In genomic region chr7:140640727-140641531, GRCh38 we compare ENCODE assay signal across 9 cellular contexts. TPM values are rescaled to one million over a fixed set of nuclear protein-coding genes. Genes with fewer than 3 reads are reported as not detected.
DNase-seq lines count a peak whose midpoint lies in the region; ATAC-seq and TF ChIP-seq lines count a peak whose summit lies in the region.
"Had no signal": no experiment of that assay in that cellular context is flagged by ENCODE, and none has a peak within 500 bp of the region (broad histone marks: within the 10 kb centered on the region; RNA-seq: fewer than 3 reads in every experiment).

Gene DENND2A (minus strand): TSS chr7:140640813. CDS start chr7:140602397, 38,416 bp downstream.

- peaks cover 23% of the 10 kb centered on the region for H3F3A ChIP-seq in GM23248 (ENCODE audit: insufficient read depth)

- peak within 1 kb of the TSS; percentile 70 for H3K9ac ChIP-seq in GM23248

- 10 to 20% methylated on average over 32 to 46 of the region's 79 CpGs for WGBS in GM23248 (ENCODE audit: low coverage in 1 of 2, low lambda C conversion rate in 2 of 2, missing lambda C conversion rate in 2 of 2), 2 experiments
- 46% methylated on average over 16 of the region's 79 CpGs for WGBS in right lobe of liver (ENCODE audit: insufficient coverage, low coverage, low lambda C conversion rate, missing lambda C conversion rate)

- H3K9me3 Mint-ChIP-seq in effector memory CD8-positive, alpha-beta T cell: no peaks in the 10 kb centered on the region
- H3K9me3 Mint-ChIP-seq in stimulated activated naive CD8-positive, alpha-beta T cell treated with anti-CD3 and anti-CD28 coated beads, Interleukin-15, amount 100 ng/mL, for 72 hours: no peaks in the 10 kb centered on the region

- H3K9me3 ChIP-seq in GM23248 (ENCODE audit: low read depth) (no peaks in the 10 kb centered on the region), SJCRH30 (replicated peaks) (no peaks in the 10 kb centered on the region), right lobe of liver (no peaks in the 10 kb centered on the region)

- H3K27ac Mint-ChIP-seq in effector memory CD8-positive, alpha-beta T cell: peak within 1 kb of the TSS in 1 of 2 donors; percentile 19
- no peak within 1 kb of the TSS for H3K27ac Mint-ChIP-seq in stimulated activated naive CD8-positive, alpha-beta T cell treated with anti-CD3 and anti-CD28 coated beads, Interleukin-15, amount 100 ng/mL, for 72 hours

- H3K36me3 ChIP-seq in GM23248 (ENCODE audit: low read depth) (no peaks in the 10 kb centered on the region), SJCRH30 (no peaks in the 10 kb centered on the region), right lobe of liver (no peaks in the 10 kb centered on the region)

- H3K4me3 ChIP-seq in GM23248 (peak within 1 kb of the TSS; percentile 75), SJCRH30 (peak within 1 kb of the TSS; percentile 78), right lobe of liver (peak within 1 kb of the TSS; percentile 39 to 47 (median 40))

- peaks cover 22% of the 10 kb centered on the region for H3K4me1 ChIP-seq in GM23248 (ENCODE audit: insufficient read depth)
- H3K4me1 ChIP-seq in SJCRH30: peaks cover 7% of the 10 kb centered on the region; the same call in 1 of the 2 replicates
- H3K4me1 ChIP-seq in right lobe of liver: no peaks in the 10 kb centered on the region

- H4K20me1 ChIP-seq in GM23248 (ENCODE audit: insufficient read depth): no peaks in the 10 kb centered on the region

- H3K79me2 ChIP-seq in GM23248 (ENCODE audit: insufficient read depth): no peaks in the 10 kb centered on the region

- DNase-seq in ACHN (peak; percentile 51), GM23248 (peak; percentile 72), SJCRH30 (peak; percentile 85 to 87), right lobe of liver (peak in 2 of 3 donors; percentile 64 to 67), MV-4-11 (lab: John Stamatoyannopoulos, UW) (no peak)
- no peak for DNase-seq in effector memory CD8-positive, alpha-beta T cell
- peak; percentile 15 to 18 for DNase-seq in stimulated activated naive CD8-positive, alpha-beta T cell treated with anti-CD3 and anti-CD28 coated beads, Interleukin-15, amount 100 ng/mL, for 72 hours

- H3K27me3 ChIP-seq in GM23248 (replicated peaks; ENCODE audit: insufficient read depth): no peaks in the 10 kb centered on the region
- H3K27me3 ChIP-seq in SJCRH30: no peaks in the 10 kb centered on the region
- H3K27me3 ChIP-seq in right lobe of liver: peaks cover 0 to 4% of the 10 kb centered on the region in 2 donors

- H3K27me3 Mint-ChIP-seq in effector memory CD8-positive, alpha-beta T cell: peaks cover 60 to 90% of the 10 kb centered on the region in 2 donors
- H3K27me3 Mint-ChIP-seq in stimulated activated naive CD8-positive, alpha-beta T cell treated with anti-CD3 and anti-CD28 coated beads, Interleukin-15, amount 100 ng/mL, for 72 hours: peaks cover 81% of the 10 kb centered on the region

- in situ Hi-C loops in ACHN (cut with HindIII; ENCODE audit: low pct_ligation_motif_present, low pct_unique_long_range_greater_than_20kb, low sequenced_read_pairs): loop anchor here (25.0 kb wide), 1 partner anchor 129 kb away; no protein-coding TSS in a partner anchor
- in situ Hi-C loops in GM23248 (cut with MboI): no loop called here

- intact Hi-C loops in right lobe of liver (cut with DNase I): no loop called here

- no peak for TF ChIP-seq CTCF in right lobe of liver (IDR thresholded peaks at IDR 0.05)

- peak; percentile 42 for ATAC-seq in effector memory CD8-positive, alpha-beta T cell (replicated peaks)
- peak; percentile 51 to 55 (median 54) for ATAC-seq in right lobe of liver
- ATAC-seq in stimulated activated naive CD8-positive, alpha-beta T cell treated with anti-CD3 and anti-CD28 coated beads, Interleukin-15, amount 100 ng/mL, for 72 hours: peak; percentile 53
- no peak for ATAC-seq in GM18867 (IDR thresholded peaks at IDR 0.05; ENCODE audit: unreplicated experiment)

- H3K4me1 Mint-ChIP-seq in effector memory CD8-positive, alpha-beta T cell (ENCODE audit: low read depth in 2 of 2): peaks cover 12 to 13% of the 10 kb centered on the region in 2 donors
- peaks cover 20% of the 10 kb centered on the region for H3K4me1 Mint-ChIP-seq in stimulated activated naive CD8-positive, alpha-beta T cell treated with anti-CD3 and anti-CD28 coated beads, Interleukin-15, amount 100 ng/mL, for 72 hours

- H3K4me2 ChIP-seq in GM23248 (ENCODE audit: unreplicated experiment): peak within 1 kb of the TSS; percentile 80

- peak; percentile 14 for TF ChIP-seq POLR2A in right lobe of liver (IDR thresholded peaks at IDR 0.05)

- H3K9me2 ChIP-seq in GM23248 (ENCODE audit: insufficient read depth): no peaks in the 10 kb centered on the region

- peak within 1 kb of the TSS; percentile 76 for H2AFZ ChIP-seq in GM23248

- peak within 1 kb of the TSS; percentile 67 to 84 for H3K4me3 Mint-ChIP-seq in effector memory CD8-positive, alpha-beta T cell
- H3K4me3 Mint-ChIP-seq in stimulated activated naive CD8-positive, alpha-beta T cell treated with anti-CD3 and anti-CD28 coated beads, Interleukin-15, amount 100 ng/mL, for 72 hours: peak within 1 kb of the TSS; percentile 84 to 85

- H3K36me3 Mint-ChIP-seq in effector memory CD8-positive, alpha-beta T cell (ENCODE audit: insufficient read depth): peaks cover 4% of the 10 kb centered on the region

- no peak within 1 kb of the TSS for H3K27ac ChIP-seq in GM23248
- H3K27ac ChIP-seq in SJCRH30: peak within 1 kb of the TSS; percentile 81
- peak within 1 kb of the TSS; percentile 56 to 73 (median 59) for H3K27ac ChIP-seq in right lobe of liver
- H3K27ac ChIP-seq: epithelial cell of prostate had no signal

RNA-seq across cellular contexts. Expression of gene DENND2A, which starts in this region (rescaled TPM):
- total RNA-seq in GM23248 (2014; rRNA removed; shearing (Covaris generic)): 2.2 and 2.4 TPM in 2 replicates
- 0.78 and 1.6 TPM in 2 replicates for polyA plus RNA-seq in GM23248 (2016; fragmentation: Nextera tagmentation; extraction: Ambion mirVana)
- total RNA-seq in SJCRH30 (2014; rRNA removed; shearing (Covaris generic)): 9.2 and 10.7 TPM in 2 replicates
- total RNA-seq in right lobe of liver: 1 to 10 TPM; 1.4 to 3.6 (median 2.4) TPM

Comparison
In these comparisons a context has a peak if more than half of its experiments do, and no peak if none do; other contexts are left out.
1. DNase-seq: peak in ACHN (single experiment), GM23248 (single experiment), SJCRH30 (2 of 2), right lobe of liver (2 of 3) and stimulated activated naive CD8-positive, alpha-beta T cell treated with anti-CD3 and anti-CD28 coated beads, Interleukin-15, amount 100 ng/mL, for 72 hours (2 of 2); none in effector memory CD8-positive, alpha-beta T cell (0 of 3) and MV-4-11 (single experiment).
2. Peak in every context shown above with its lines, with median percentiles within 50 percentile points of each other: H3K4me3 ChIP-seq.